ENCODE assay signal across 16 cellular contexts in genomic region chr17:75881678-75882454, GRCh38.
"Had no signal": no experiment of that assay in that cellular context is flagged by ENCODE, and none has a peak within 500 bp of the region (broad histone marks: within the 10 kb centered on the region; RNA-seq: fewer than 3 reads in every experiment).

No MANE protein-coding gene starts in this region.

- H3K9me3 ChIP-seq: breast epithelium, heart left ventricle, mucosa of descending colon, sigmoid colon had no signal

- H3K27ac ChIP-seq: breast epithelium, heart left ventricle, sigmoid colon had no signal

- DNase-seq: activated CD4-positive, alpha-beta T cell treated with anti-CD3 and anti-CD28 coated beads for 1 hour; activated effector memory CD4-positive, alpha-beta T cell treated with Interleukin-2 at 50 U/mL for 16 hours; activated naive CD8-positive, alpha-beta T cell treated with anti-CD3 and anti-CD28 coated beads, Interleukin-2, amount 10 ng/mL, durations not matched to agents 7 days and 5 days; activated T-cell treated with anti-CD3 and anti-CD28 coated beads, Interleukin-2, amount 50 U/mL, for 24 hours; anterior cingulate cortex; foreskin melanocyte; heart left ventricle; mammary epithelial cell; mucosa of descending colon; sigmoid colon; stimulated activated CD4-positive, alpha-beta T cell treated with anti-CD3 and anti-CD28 coated beads, Interleukin-2, amount 100 ng/mL, for 24 hours; T-helper 9 cell; trophoblast cell had no signal

- H3K4me3 Mint-ChIP-seq: activated naive CD8-positive, alpha-beta T cell treated with anti-CD3 and anti-CD28 coated beads, Interleukin-2, amount 10 ng/mL, durations not matched to agents 7 days and 5 days; activated T-cell treated with anti-CD3 and anti-CD28 coated beads, Interleukin-2, amount 50 U/mL, for 24 hours; natural killer cell treated with Interleukin-12 subunit alpha and Interleukin-12 subunit beta and Interleukin-15 and Interleukin-18, amount 100 ng/mL, for 72 hours had no signal

- H3K36me3 Mint-ChIP-seq: natural killer cell treated with Interleukin-12 subunit alpha and Interleukin-12 subunit beta and Interleukin-15 and Interleukin-18, amount 100 ng/mL, for 72 hours had no signal

- H3K36me3 ChIP-seq: breast epithelium, heart left ventricle had no signal

- ATAC-seq: heart left ventricle; left lobe of liver; mucosa of descending colon; natural killer cell treated with Interleukin-12 subunit alpha and Interleukin-12 subunit beta and Interleukin-15 and Interleukin-18, amount 100 ng/mL, for 72 hours had no signal

- H3K9me3 Mint-ChIP-seq: activated naive CD8-positive, alpha-beta T cell treated with anti-CD3 and anti-CD28 coated beads, Interleukin-2, amount 10 ng/mL, durations not matched to agents 7 days and 5 days; activated T-cell treated with anti-CD3 and anti-CD28 coated beads, Interleukin-2, amount 50 U/mL, for 24 hours; natural killer cell treated with Interleukin-12 subunit alpha and Interleukin-12 subunit beta and Interleukin-15 and Interleukin-18, amount 100 ng/mL, for 72 hours had no signal

- H3K27ac Mint-ChIP-seq: activated naive CD8-positive, alpha-beta T cell treated with anti-CD3 and anti-CD28 coated beads, Interleukin-2, amount 10 ng/mL, durations not matched to agents 7 days and 5 days; activated T-cell treated with anti-CD3 and anti-CD28 coated beads, Interleukin-2, amount 50 U/mL, for 24 hours; natural killer cell treated with Interleukin-12 subunit alpha and Interleukin-12 subunit beta and Interleukin-15 and Interleukin-18, amount 100 ng/mL, for 72 hours had no signal

- H3K27me3 ChIP-seq: breast epithelium, heart left ventricle, sigmoid colon had no signal

- H3K4me3 ChIP-seq: breast epithelium, heart left ventricle, mucosa of descending colon, sigmoid colon had no signal
